26 cellular contexts compared by ENCODE assay signal in genomic region chr2:85681776-85682175, GRCh38. TPM values are rescaled to one million over a fixed set of nuclear protein-coding genes. Genes with fewer than 3 reads are reported as not detected.
A peak's percentile ranks its signal among the peaks of the same experiment; 100 is the strongest.
DNase-seq lines count a peak whose midpoint lies in the region; ATAC-seq and TF ChIP-seq lines count a peak whose summit lies in the region.
"Had no signal": no experiment of that assay in that cellular context is flagged by ENCODE, and none has a peak within 500 bp of the region (broad histone marks: within the 10 kb centered on the region; RNA-seq: fewer than 3 reads in every experiment).

No MANE protein-coding gene starts in this region.

- intact Hi-C loops in left ventricle myocardium inferior (cut with micrococcal nuclease) (no loop called here), heart left ventricle (cut with DNase I) (loop anchor here in 2 of 10 donors (2.0 kb wide), 1 partner anchor 25 kb away; no protein-coding TSS in a partner anchor), natural killer cell (cut with micrococcal nuclease) (loop anchor here (2.0 kb wide), 1 partner anchor 13 kb away; the partner anchor contains the start of gene GNLY)
- intact Hi-C loops in activated T-helper 2 cell treated with anti-CD3 and anti-CD28 coated beads, Interferon-gamma antibody, Interleukin-2, Interleukin-4, amounts not matched to agents 10 μg/mL and 5 μg/mL and 100 μg/mL, durations not matched to agents 14 hours and 24 hours and 36 hours (cut with micrococcal nuclease) = loop anchor here (5.0 kb wide), 1 partner anchor 131 kb away; no protein-coding TSS in a partner anchor

- peak overlapping the region; percentile 49 for H3K4me3 Mint-ChIP-seq in activated T-helper 2 cell treated with anti-CD3 and anti-CD28 coated beads, Interferon-gamma antibody, Interleukin-2, Interleukin-4, amounts not matched to agents 10 μg/mL and 5 μg/mL and 100 μg/mL, durations not matched to agents 14 hours and 24 hours and 36 hours (ENCODE audit: low read depth)
- peak overlapping the region; percentile 79 for H3K4me3 Mint-ChIP-seq in natural killer cell
- H3K4me3 Mint-ChIP-seq: activated CD4-positive, alpha-beta T cell treated with anti-CD3 and anti-CD28 coated beads for 36 hours; activated naive CD8-positive, alpha-beta T cell treated with anti-CD3 and anti-CD28 coated beads for 36 hours; CD14-positive monocyte; nephron; T-helper 17 cell had no signal

- H3K4me1 Mint-ChIP-seq in activated T-helper 2 cell treated with anti-CD3 and anti-CD28 coated beads, Interferon-gamma antibody, Interleukin-2, Interleukin-4, amounts not matched to agents 10 μg/mL and 5 μg/mL and 100 μg/mL, durations not matched to agents 14 hours and 24 hours and 36 hours (ENCODE audit: low read depth) = peaks cover 26% of the 10 kb centered on the region
- peaks cover 24 to 27% of the 10 kb centered on the region in 2 donors for H3K4me1 Mint-ChIP-seq in natural killer cell
- H3K4me1 Mint-ChIP-seq: activated CD4-positive, alpha-beta T cell treated with anti-CD3 and anti-CD28 coated beads for 36 hours; activated naive CD8-positive, alpha-beta T cell treated with anti-CD3 and anti-CD28 coated beads for 36 hours; nephron had no signal

- no peak for DNase-seq in left ventricle myocardium inferior
- no peak for DNase-seq in heart left ventricle
- DNase-seq in activated T-helper 2 cell treated with anti-CD3 and anti-CD28 coated beads, Interferon-gamma antibody, Interleukin-2, Interleukin-4, amounts not matched to agents 10 μg/mL and 5 μg/mL and 100 μg/mL, durations not matched to agents 14 hours and 24 hours and 36 hours (ENCODE audit: low spot score) = no peak
- DNase-seq in natural killer cell = no peak
- DNase-seq in MG63 = no peak
- DNase-seq: activated CD4-positive, alpha-beta T cell treated with anti-CD3 and anti-CD28 coated beads for 36 hours; activated naive CD8-positive, alpha-beta T cell treated with anti-CD3 and anti-CD28 coated beads for 36 hours; cerebellar nuclear complex; DND-41; HCEC 1CT; NCI-H1436; retina; stimulated activated CD4-positive, alpha-beta T cell treated with anti-CD3 and anti-CD28 coated beads, Interleukin-2, amount 100 ng/mL, for 24 hours; T-helper 17 cell had no signal

- no peaks in the 10 kb centered on the region for H3K36me3 ChIP-seq in left ventricle myocardium inferior
- no peaks in the 10 kb centered on the region for H3K36me3 ChIP-seq in heart left ventricle
- no peaks in the 10 kb centered on the region for H3K36me3 ChIP-seq in MG63

- H3K27me3 ChIP-seq in left ventricle myocardium inferior (ENCODE audit: low read depth) = no peaks in the 10 kb centered on the region
- no peaks in the 10 kb centered on the region for H3K27me3 ChIP-seq in heart left ventricle
- H3K27me3 ChIP-seq in MG63 = no peaks in the 10 kb centered on the region

- peaks cover 5% of the 10 kb centered on the region for H3K27me3 Mint-ChIP-seq in activated T-helper 2 cell treated with anti-CD3 and anti-CD28 coated beads, Interferon-gamma antibody, Interleukin-2, Interleukin-4, amounts not matched to agents 10 μg/mL and 5 μg/mL and 100 μg/mL, durations not matched to agents 14 hours and 24 hours and 36 hours (ENCODE audit: low read depth)
- peaks cover 0 to 4% of the 10 kb centered on the region in 2 donors for H3K27me3 Mint-ChIP-seq in natural killer cell (ENCODE audit: low read depth in 2 of 2)

- TF ChIP-seq CTCF in left ventricle myocardium inferior (IDR thresholded peaks at IDR 0.05; ENCODE audit: borderline replicate concordance) = no peak
- TF ChIP-seq CTCF in heart left ventricle (IDR thresholded peaks at IDR 0.05) = no peak
- no peak for TF ChIP-seq CTCF in natural killer cell (IDR thresholded peaks at IDR 0.05)

- ATAC-seq in heart left ventricle = no peak
- ATAC-seq in natural killer cell = no peak
- ATAC-seq in HG03025 (IDR thresholded peaks at IDR 0.05; ENCODE audit: low FRiP score, unreplicated experiment) = no peak
- no peak for ATAC-seq in HG03280 (IDR thresholded peaks at IDR 0.05; ENCODE audit: unreplicated experiment)
- ATAC-seq: activated CD4-positive, alpha-beta T cell treated with anti-CD3 and anti-CD28 coated beads for 36 hours; T-helper 17 cell had no signal

- H3K27ac Mint-ChIP-seq in activated T-helper 2 cell treated with anti-CD3 and anti-CD28 coated beads, Interferon-gamma antibody, Interleukin-2, Interleukin-4, amounts not matched to agents 10 μg/mL and 5 μg/mL and 100 μg/mL, durations not matched to agents 14 hours and 24 hours and 36 hours = peak overlapping the region; percentile 61
- peak overlapping the region; percentile 87 to 94 for H3K27ac Mint-ChIP-seq in natural killer cell
- H3K27ac Mint-ChIP-seq: activated naive CD8-positive, alpha-beta T cell treated with anti-CD3 and anti-CD28 coated beads for 36 hours; nephron had no signal

- 93 to 100% (median 98%) methylated on average over 1 of the region's 1 CpG for WGBS in heart left ventricle, 4 donors

- no peaks in the 10 kb centered on the region for H3K36me3 Mint-ChIP-seq in activated T-helper 2 cell treated with anti-CD3 and anti-CD28 coated beads, Interferon-gamma antibody, Interleukin-2, Interleukin-4, amounts not matched to agents 10 μg/mL and 5 μg/mL and 100 μg/mL, durations not matched to agents 14 hours and 24 hours and 36 hours (ENCODE audit: low read depth)
- no peaks in the 10 kb centered on the region for H3K36me3 Mint-ChIP-seq in natural killer cell
- H3K36me3 Mint-ChIP-seq: activated naive CD8-positive, alpha-beta T cell treated with anti-CD3 and anti-CD28 coated beads for 36 hours had no signal

- H3K4me1 ChIP-seq in left ventricle myocardium inferior (peaks cover 41% of the 10 kb centered on the region), heart left ventricle (peaks cover 0 to 42% (median 17%) of the 10 kb centered on the region in 12 donors)

- H3K4me3 ChIP-seq in left ventricle myocardium inferior = no peak overlapping the region
- H3K4me3 ChIP-seq in heart left ventricle = peak overlapping the region in 1 of 12 donors; percentile 3
- no peak overlapping the region for H3K4me3 ChIP-seq in MG63
- H3K4me3 ChIP-seq: SK-N-MC, smooth muscle cell had no signal

- TF ChIP-seq POLR2A in heart left ventricle (IDR thresholded peaks at IDR 0.05) = no peak

- H3K9me3 ChIP-seq in left ventricle myocardium inferior (replicated peaks) (no peaks in the 10 kb centered on the region), heart left ventricle (no peaks in the 10 kb centered on the region), MG63 (no peaks in the 10 kb centered on the region)

- peak overlapping the region; percentile 47 for H3K27ac ChIP-seq in left ventricle myocardium inferior (replicated peaks)
- peak overlapping the region in 5 of 12 donors; percentile 18 to 84 (median 39) for H3K27ac ChIP-seq in heart left ventricle
- H3K27ac ChIP-seq: KMS-11, SK-N-MC had no signal

- no peaks in the 10 kb centered on the region for H3K9me3 Mint-ChIP-seq in activated T-helper 2 cell treated with anti-CD3 and anti-CD28 coated beads, Interferon-gamma antibody, Interleukin-2, Interleukin-4, amounts not matched to agents 10 μg/mL and 5 μg/mL and 100 μg/mL, durations not matched to agents 14 hours and 24 hours and 36 hours
- no peaks in the 10 kb centered on the region for H3K9me3 Mint-ChIP-seq in natural killer cell
- H3K9me3 Mint-ChIP-seq: activated naive CD8-positive, alpha-beta T cell treated with anti-CD3 and anti-CD28 coated beads for 36 hours; nephron had no signal

RNA-seq across cellular contexts. Expression of gene GNLY, which starts 12.4 kb away (rescaled TPM):
- total RNA-seq in left ventricle myocardium inferior (1.5 TPM), heart left ventricle (10 to 100 TPM in 1 of 9 donors, 1 to 10 TPM in 4, under 1 TPM in 2, not detected in 2; 0.29 to 47.1 (median 2.1) TPM), natural killer cell (1,000 to 10,000 TPM; 4,938 to 8,199 (median 6,542) TPM)
- polyA plus RNA-seq in heart left ventricle = 1 to 10 TPM; 1.3 to 2.3 TPM
- 21.9 and 23.5 TPM in 2 replicates for total RNA-seq in activated T-helper 2 cell treated with anti-CD3 and anti-CD28 coated beads, Interferon-gamma antibody, Interleukin-2, Interleukin-4, amounts not matched to agents 10 μg/mL and 5 μg/mL and 100 μg/mL, durations not matched to agents 14 hours and 24 hours and 36 hours
- total RNA-seq in MG63 (2014; rRNA removed; shearing (Covaris generic); ENCODE audit: low replicate concordance) = not detected in 2 replicates
- total RNA-seq: dermis microvascular lymphatic vessel endothelial cell, NCI-H460, osteocyte, smooth muscle cell had no signal
- polyA plus RNA-seq: smooth muscle cell had no signal

RNA-seq across cellular contexts. Expression of gene SFTPB, which starts 13.8 kb away (rescaled TPM):
- total RNA-seq in left ventricle myocardium inferior (not detected), heart left ventricle (under 1 TPM in 1 of 9 donors, not detected in 8; 0.23 TPM), natural killer cell (not detected)
- polyA plus RNA-seq in heart left ventricle = under 1 TPM in 1 of 2 donors, not detected in 1; 0.83 TPM
- total RNA-seq in activated T-helper 2 cell treated with anti-CD3 and anti-CD28 coated beads, Interferon-gamma antibody, Interleukin-2, Interleukin-4, amounts not matched to agents 10 μg/mL and 5 μg/mL and 100 μg/mL, durations not matched to agents 14 hours and 24 hours and 36 hours = not detected in 2 replicates
- total RNA-seq in MG63 (2014; rRNA removed; shearing (Covaris generic); ENCODE audit: low replicate concordance) = 0.16 TPM in 1 of 2 replicates, not detected in the other
- total RNA-seq: activated CD4-positive, alpha-beta T cell treated with anti-CD3 and anti-CD28 coated beads for 36 hours; activated naive CD8-positive, alpha-beta T cell treated with anti-CD3 and anti-CD28 coated beads for 36 hours; dermis microvascular lymphatic vessel endothelial cell; liver; NCI-H460; osteocyte; smooth muscle cell; subcutaneous adipose tissue; T-helper 17 cell had no signal
- polyA plus RNA-seq: liver, smooth muscle cell had no signal

Comparison
In these comparisons a context has a peak if more than half of its experiments do, and no peak if none do; other contexts are left out.
1. RNA of gene GNLY, which starts 12.4 kb away (total RNA-seq): 4,938 to 8,199 TPM in natural killer cell; 21.9 to 23.5 TPM in activated T-helper 2 cell treated with anti-CD3 and anti-CD28 coated beads, Interferon-gamma antibody, Interleukin-2, Interleukin-4, amounts not matched to agents 10 μg/mL and 5 μg/mL and 100 μg/mL, durations not matched to agents 14 hours and 24 hours and 36 hours, 1.5 TPM in left ventricle myocardium inferior (single experiment), 0.29 to 47.1 TPM in heart left ventricle and not detected in MG63; every median in the first group is over 100 times any median in the second.